Comparison of ENCODE assay signal across 21 cellular contexts in genomic region chr4:51858605-51859211, GRCh38. TPM values are rescaled to one million over a fixed set of nuclear protein-coding genes. Genes with fewer than 3 reads are reported as not detected.
DNase-seq lines count a peak whose midpoint lies in the region; ATAC-seq, FAIRE-seq and TF ChIP-seq lines count a peak whose summit lies in the region.
"Had no signal": no experiment of that assay in that cellular context is flagged by ENCODE, and none has a peak within 500 bp of the region (broad histone marks: within the 10 kb centered on the region; RNA-seq: fewer than 3 reads in every experiment).

No MANE protein-coding gene starts in this region.

- CTCF ChIA-PET in MCF 10A (lab: Yijun Ruan, JAX) = interaction anchor here (0.7 kb wide), 1 partner anchor 12 kb away, joined by 4 read pairs; no protein-coding TSS in a partner anchor

- no peak overlapping the region for H3K4me3 Mint-ChIP-seq in MCF 10A (ENCODE audit: unreplicated experiment)
- H3K4me3 Mint-ChIP-seq in mesothelial cell of epicardium = no peak overlapping the region
- no peak overlapping the region for H3K4me3 Mint-ChIP-seq in endodermal cell
- H3K4me3 Mint-ChIP-seq: activated naive CD8-positive, alpha-beta T cell treated with anti-CD3 and anti-CD28 coated beads, Interleukin-2, amount 50 U/mL, for 24 hours; CD4-positive, CD25-positive, alpha-beta regulatory T cell had no signal

- H3K9me3 ChIP-seq in breast epithelium = no peaks in the 10 kb centered on the region
- H3K9me3 ChIP-seq in endodermal cell (ENCODE audit: control insufficient read depth, low read length) = no peaks in the 10 kb centered on the region
- H3K9me3 ChIP-seq in upper lobe of left lung = no peaks in the 10 kb centered on the region
- H3K9me3 ChIP-seq: MG63, SJSA1, testis had no signal

- H3K27ac ChIP-seq in breast epithelium (peak overlapping the region in 1 of 2 donors; percentile 34), endodermal cell (ENCODE audit: low read depth, low read length) (no peak overlapping the region), upper lobe of left lung (no peak overlapping the region)
- H3K27ac ChIP-seq: SJSA1, skin epidermis, testis had no signal

- FAIRE-seq in colon (lab: Jason Lieb, UNC) = peak; percentile 68

- intact Hi-C loops in MCF 10A (cut with micrococcal nuclease) (no loop called here), breast epithelium (cut with DNase I; ENCODE audit: low total_unique reads) (no loop called here)

- no peaks in the 10 kb centered on the region for H3K27me3 Mint-ChIP-seq in MCF 10A (ENCODE audit: insufficient read depth, unreplicated experiment)
- H3K27me3 Mint-ChIP-seq in mesothelial cell of epicardium (ENCODE audit: low read depth) = no peaks in the 10 kb centered on the region
- no peaks in the 10 kb centered on the region for H3K27me3 Mint-ChIP-seq in endodermal cell (ENCODE audit: insufficient read depth)
- H3K27me3 Mint-ChIP-seq: activated naive CD8-positive, alpha-beta T cell treated with anti-CD3 and anti-CD28 coated beads, Interleukin-2, amount 50 U/mL, for 24 hours; CD4-positive, CD25-positive, alpha-beta regulatory T cell had no signal

- peak overlapping the region; percentile 31 for H3K27ac Mint-ChIP-seq in MCF 10A (ENCODE audit: low read depth, unreplicated experiment)
- H3K27ac Mint-ChIP-seq in mesothelial cell of epicardium = peak overlapping the region; percentile 63
- no peak overlapping the region for H3K27ac Mint-ChIP-seq in endodermal cell
- H3K27ac Mint-ChIP-seq: activated naive CD8-positive, alpha-beta T cell treated with anti-CD3 and anti-CD28 coated beads, Interleukin-2, amount 50 U/mL, for 24 hours; CD4-positive, CD25-positive, alpha-beta regulatory T cell had no signal

- DNase-seq in MCF 10A (ENCODE audit: unreplicated experiment) = no peak
- DNase-seq in breast epithelium (ENCODE audit: low spot score in 2 of 2) = no peak
- no peak for DNase-seq in mesothelial cell of epicardium (ENCODE audit: low spot score in 2 of 2, unreplicated experiment in 2 of 2)
- no peak for DNase-seq in endodermal cell
- no peak for DNase-seq in GM10266 (ENCODE audit: extremely low spot score)
- no peak for DNase-seq in NCI-H345 treated with DMSO at 0.1 percent for 48 hours (lab: John Stamatoyannopoulos, UW; ENCODE audit: unreplicated experiment)
- no peak for DNase-seq in upper lobe of left lung
- DNase-seq: activated naive CD8-positive, alpha-beta T cell treated with anti-CD3 and anti-CD28 coated beads, Interleukin-2, amount 50 U/mL, for 24 hours; CD4-positive, CD25-positive, alpha-beta regulatory T cell; DND-41; hypothalamus; kidney glomerular epithelial cell; MG63; NCI-H187 treated with DMSO at 0.1 percent for 48 hours; NCI-H524 treated with DMSO at 0.1 percent for 48 hours; occipital lobe; PC-3; testis had no signal

- no peak for TF ChIP-seq EP300 in upper lobe of left lung (IDR thresholded peaks at IDR 0.05)

- H3K4me1 ChIP-seq in breast epithelium (no peaks in the 10 kb centered on the region), endodermal cell (ENCODE audit: control insufficient read depth, insufficient read depth, low read length) (peaks cover 1% of the 10 kb centered on the region), upper lobe of left lung (peaks cover 0 to 11% (median 7%) of the 10 kb centered on the region in 4 donors)
- H3K4me1 ChIP-seq: SJSA1 had no signal

- H3K27me3 ChIP-seq in breast epithelium (no peaks in the 10 kb centered on the region), endodermal cell (ENCODE audit: control insufficient read depth, insufficient read depth, low read length, poor library complexity, severe bottlenecking) (no peaks in the 10 kb centered on the region), upper lobe of left lung (no peaks in the 10 kb centered on the region)
- H3K27me3 ChIP-seq: MG63, SJSA1, testis had no signal

- H3K9me3 Mint-ChIP-seq in MCF 10A (ENCODE audit: unreplicated experiment) (no peaks in the 10 kb centered on the region), mesothelial cell of epicardium (no peaks in the 10 kb centered on the region), endodermal cell (no peaks in the 10 kb centered on the region)
- H3K9me3 Mint-ChIP-seq: activated naive CD8-positive, alpha-beta T cell treated with anti-CD3 and anti-CD28 coated beads, Interleukin-2, amount 50 U/mL, for 24 hours; CD4-positive, CD25-positive, alpha-beta regulatory T cell had no signal

- TF ChIP-seq CTCF in MCF 10A (IDR thresholded peaks at IDR 0.05; ENCODE audit: unreplicated experiment) (no peak), breast epithelium (IDR thresholded peaks at IDR 0.05) (no peak), mesothelial cell of epicardium (IDR thresholded peaks at IDR 0.05; ENCODE audit: unreplicated experiment) (no peak), endodermal cell (conservative IDR thresholded peaks at IDR 0.05) (no peak), GM10266 (IDR thresholded peaks at IDR 0.05; ENCODE audit: control insufficient read depth, insufficient read depth, low read depth, missing control alignments) (no peak), upper lobe of left lung (IDR thresholded peaks at IDR 0.05) (no peak)

- TF ChIP-seq POLR2A in breast epithelium (IDR thresholded peaks at IDR 0.05) (no peak), upper lobe of left lung (IDR thresholded peaks at IDR 0.05) (no peak)

- H3K4me1 Mint-ChIP-seq in MCF 10A (ENCODE audit: insufficient read depth, unreplicated experiment) = peaks cover 18% of the 10 kb centered on the region
- H3K4me1 Mint-ChIP-seq in mesothelial cell of epicardium = peaks cover 17% of the 10 kb centered on the region
- H3K4me1 Mint-ChIP-seq in endodermal cell = peaks cover 8% of the 10 kb centered on the region

- BruUV-seq in MCF 10A (replicated peaks; lab: Mats Ljungman, UMichigan) = no TSS peak

- POLR2A ChIA-PET in MCF 10A (lab: Yijun Ruan, JAX) = no interaction called here

- peaks cover 6% of the 10 kb centered on the region for H3K36me3 Mint-ChIP-seq in MCF 10A (ENCODE audit: insufficient read depth, unreplicated experiment)
- no peaks in the 10 kb centered on the region for H3K36me3 Mint-ChIP-seq in mesothelial cell of epicardium
- peaks cover 3% of the 10 kb centered on the region for H3K36me3 Mint-ChIP-seq in endodermal cell (ENCODE audit: low read depth)

- no peak for ATAC-seq in upper lobe of left lung (ENCODE audit: low FRiP score in 2 of 2)
- ATAC-seq: activated naive CD8-positive, alpha-beta T cell treated with anti-CD3 and anti-CD28 coated beads, Interleukin-2, amount 50 U/mL, for 24 hours; PC-3 had no signal

- no peak overlapping the region for H3K9ac ChIP-seq in endodermal cell (ENCODE audit: extremely low read depth, low read length, poor library complexity, severe bottlenecking)

- H3K4me3 ChIP-seq in breast epithelium (no peak overlapping the region), endodermal cell (ENCODE audit: low read length) (no peak overlapping the region), upper lobe of left lung (no peak overlapping the region)
- H3K4me3 ChIP-seq: MG63, SJSA1, skin epidermis, testis had no signal

- H3K36me3 ChIP-seq in breast epithelium (no peaks in the 10 kb centered on the region), endodermal cell (ENCODE audit: control insufficient read depth, insufficient read depth, low read length) (peaks cover 11% of the 10 kb centered on the region), upper lobe of left lung (peaks cover 0 to 4% (median 2%) of the 10 kb centered on the region in 4 donors)

- 87 to 100% methylated on average over 1 to 2 of the region's 3 CpGs for WGBS in endodermal cell (ENCODE audit: insufficient coverage in 1 of 2, insufficient read length in 1 of 2), 2 experiments
- 51 to 58% methylated on average over 3 of the region's 3 CpGs for WGBS in upper lobe of left lung, 2 donors

RNA-seq across cellular contexts. Expression of gene DCUN1D4, which starts 15.8 kb away (rescaled TPM):
- total RNA-seq in MCF 10A (2022) (66.4 and 88.0 TPM in 2 replicates), breast epithelium (10 to 100 TPM; 47.2 to 68.8 (median 57.4) TPM), mesothelial cell of epicardium (44.8 to 50.8 TPM (median 49.3 TPM) in 3 replicates), endodermal cell (10 to 100 TPM; 42.0 to 51.5 TPM), upper lobe of left lung (10 to 100 TPM; 18.8 to 47.6 (median 31.2) TPM)
- polyA plus RNA-seq in endodermal cell (2013, experiment 1 of 2) = 32.6 TPM
- polyA plus RNA-seq in endodermal cell (2013, experiment 2 of 2) = 40.9 TPM
